In genomic region chr10:35388682-35389081, GRCh38 we compare ENCODE assay signal across 26 cellular contexts.
"Had no signal": no experiment of that assay in that cellular context is flagged by ENCODE, and none has a peak within 500 bp of the region (broad histone marks: within the 10 kb centered on the region; RNA-seq: fewer than 3 reads in every experiment).

No MANE protein-coding gene starts in this region.

- H3K4me1 ChIP-seq: SJCRH30 had no signal

- H3K27me3 Mint-ChIP-seq: activated CD4-positive, alpha-beta T cell treated with anti-CD3 and anti-CD28 coated beads for 36 hours; activated naive CD8-positive, alpha-beta T cell treated with anti-CD3 and anti-CD28 coated beads, Interleukin-2, amount 10 ng/mL, durations not matched to agents 7 days and 5 days had no signal

- H3K27me3 ChIP-seq: adrenal gland, breast epithelium, SJCRH30 had no signal

- H3K27ac Mint-ChIP-seq: activated CD4-positive, alpha-beta T cell treated with anti-CD3 and anti-CD28 coated beads for 36 hours; activated CD8-positive, alpha-beta T cell treated with anti-CD3 and anti-CD28 coated beads, Interleukin-2, amount 10 ng/mL, durations not matched to agents 7 days and 5 days; activated naive CD8-positive, alpha-beta T cell treated with anti-CD3 and anti-CD28 coated beads, Interleukin-2, amount 10 ng/mL, durations not matched to agents 7 days and 5 days had no signal

- H3K27ac ChIP-seq: adrenal gland, breast epithelium, SJCRH30, VCaP had no signal

- H3K4me2 ChIP-seq: SK-N-SH had no signal

- H3K4me3 ChIP-seq: adrenal gland, breast epithelium, SJCRH30 had no signal

- DNase-seq: activated CD4-positive, alpha-beta T cell treated with anti-CD3 and anti-CD28 coated beads for 36 hours; activated CD4-positive, alpha-beta T cell treated with anti-CD3 and anti-CD28 coated beads, Interleukin-2, amount 50 U/mL, for 1 hour; activated CD8-positive, alpha-beta memory T cell treated with anti-CD3 and anti-CD28 coated beads, Interleukin-2, amount 50 U/mL, for 48 hours; activated CD8-positive, alpha-beta T cell treated with anti-CD3 and anti-CD28 coated beads, Interleukin-2, amount 10 ng/mL, durations not matched to agents 7 days and 5 days; activated naive CD4-positive, alpha-beta T cell treated with anti-CD3 and anti-CD28 coated beads, Interleukin-2, amount 50 U/mL, for 16 hours; activated naive CD8-positive, alpha-beta T cell treated with anti-CD3 and anti-CD28 coated beads, Interleukin-2, amount 10 ng/mL, durations not matched to agents 7 days and 5 days; activated T-cell treated with anti-CD3 and anti-CD28 coated beads, Interleukin-2, amount 50 U/mL, for 1 hour; adrenal gland; anterior cingulate cortex; caudate nucleus; Karpas-422; NCI-H146; NCI-H2081 treated with DMSO at 0.1 percent for 48 hours; NCI-H446; NCI-H526; NCI-H774; NK-92 treated with Interleukin-12 subunit alpha and Interleukin-12 subunit beta, amount 100 ng/mL, for 24 hours; OCI-M1; Right ventricle myocardium superior; RPMI8226; SJCRH30; SK-N-SH; T-helper 1 cell had no signal

- ATAC-seq: activated CD8-positive, alpha-beta T cell treated with anti-CD3 and anti-CD28 coated beads, Interleukin-2, amount 10 ng/mL, durations not matched to agents 7 days and 5 days; Panc1 had no signal

- H3K4me3 Mint-ChIP-seq: activated CD4-positive, alpha-beta T cell treated with anti-CD3 and anti-CD28 coated beads for 36 hours; activated CD8-positive, alpha-beta T cell treated with anti-CD3 and anti-CD28 coated beads, Interleukin-2, amount 10 ng/mL, durations not matched to agents 7 days and 5 days; activated naive CD8-positive, alpha-beta T cell treated with anti-CD3 and anti-CD28 coated beads, Interleukin-2, amount 10 ng/mL, durations not matched to agents 7 days and 5 days had no signal

- H3K9me3 ChIP-seq: adrenal gland, SJCRH30, SK-N-SH had no signal

- H3K36me3 ChIP-seq: adrenal gland, breast epithelium had no signal

- H3K9ac ChIP-seq: SK-N-SH had no signal
